Comparison of ENCODE assay signal across 1 cellular context in genomic region chr22:19868333-19868732, GRCh38.
TF ChIP-seq lines count a peak whose summit lies in the region.

No MANE protein-coding gene starts in this region.

TF ChIP-seq in HCT116, 20 proteins besides CTCF, POLR2A, EP300 and RAD21:
- TF ChIP-seq, protein P1, sequence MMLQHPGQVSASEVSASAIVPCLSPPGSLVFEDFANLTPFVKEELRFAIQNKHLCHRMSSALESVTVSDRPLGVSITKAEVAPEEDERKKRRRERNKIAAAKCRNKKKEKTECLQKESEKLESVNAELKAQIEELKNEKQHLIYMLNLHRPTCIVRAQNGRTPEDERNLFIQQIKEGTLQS (IDR thresholded peaks at IDR 0.05), result no peak
- TF ChIP-seq, protein P2, sequence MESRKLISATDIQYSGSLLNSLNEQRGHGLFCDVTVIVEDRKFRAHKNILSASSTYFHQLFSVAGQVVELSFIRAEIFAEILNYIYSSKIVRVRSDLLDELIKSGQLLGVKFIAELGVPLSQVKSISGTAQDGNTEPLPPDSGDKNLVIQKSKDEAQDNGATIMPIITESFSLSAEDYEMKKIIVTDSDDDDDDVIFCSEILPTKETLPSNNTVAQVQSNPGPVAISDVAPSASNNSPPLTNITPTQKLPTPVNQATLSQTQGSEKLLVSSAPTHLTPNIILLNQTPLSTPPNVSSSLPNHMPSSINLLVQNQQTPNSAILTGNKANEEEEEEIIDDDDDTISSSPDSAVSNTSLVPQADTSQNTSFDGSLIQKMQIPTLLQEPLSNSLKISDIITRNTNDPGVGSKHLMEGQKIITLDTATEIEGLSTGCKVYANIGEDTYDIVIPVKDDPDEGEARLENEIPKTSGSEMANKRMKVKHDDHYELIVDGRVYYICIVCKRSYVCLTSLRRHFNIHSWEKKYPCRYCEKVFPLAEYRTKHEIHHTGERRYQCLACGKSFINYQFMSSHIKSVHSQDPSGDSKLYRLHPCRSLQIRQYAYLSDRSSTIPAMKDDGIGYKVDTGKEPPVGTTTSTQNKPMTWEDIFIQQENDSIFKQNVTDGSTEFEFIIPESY (IDR thresholded peaks at IDR 0.05; ENCODE audit: extremely low read depth, insufficient replicate concordance, low read length), result no peak
- TF ChIP-seq MAX (IDR thresholded peaks at IDR 0.05), result no peak
- TF ChIP-seq, protein P3, sequence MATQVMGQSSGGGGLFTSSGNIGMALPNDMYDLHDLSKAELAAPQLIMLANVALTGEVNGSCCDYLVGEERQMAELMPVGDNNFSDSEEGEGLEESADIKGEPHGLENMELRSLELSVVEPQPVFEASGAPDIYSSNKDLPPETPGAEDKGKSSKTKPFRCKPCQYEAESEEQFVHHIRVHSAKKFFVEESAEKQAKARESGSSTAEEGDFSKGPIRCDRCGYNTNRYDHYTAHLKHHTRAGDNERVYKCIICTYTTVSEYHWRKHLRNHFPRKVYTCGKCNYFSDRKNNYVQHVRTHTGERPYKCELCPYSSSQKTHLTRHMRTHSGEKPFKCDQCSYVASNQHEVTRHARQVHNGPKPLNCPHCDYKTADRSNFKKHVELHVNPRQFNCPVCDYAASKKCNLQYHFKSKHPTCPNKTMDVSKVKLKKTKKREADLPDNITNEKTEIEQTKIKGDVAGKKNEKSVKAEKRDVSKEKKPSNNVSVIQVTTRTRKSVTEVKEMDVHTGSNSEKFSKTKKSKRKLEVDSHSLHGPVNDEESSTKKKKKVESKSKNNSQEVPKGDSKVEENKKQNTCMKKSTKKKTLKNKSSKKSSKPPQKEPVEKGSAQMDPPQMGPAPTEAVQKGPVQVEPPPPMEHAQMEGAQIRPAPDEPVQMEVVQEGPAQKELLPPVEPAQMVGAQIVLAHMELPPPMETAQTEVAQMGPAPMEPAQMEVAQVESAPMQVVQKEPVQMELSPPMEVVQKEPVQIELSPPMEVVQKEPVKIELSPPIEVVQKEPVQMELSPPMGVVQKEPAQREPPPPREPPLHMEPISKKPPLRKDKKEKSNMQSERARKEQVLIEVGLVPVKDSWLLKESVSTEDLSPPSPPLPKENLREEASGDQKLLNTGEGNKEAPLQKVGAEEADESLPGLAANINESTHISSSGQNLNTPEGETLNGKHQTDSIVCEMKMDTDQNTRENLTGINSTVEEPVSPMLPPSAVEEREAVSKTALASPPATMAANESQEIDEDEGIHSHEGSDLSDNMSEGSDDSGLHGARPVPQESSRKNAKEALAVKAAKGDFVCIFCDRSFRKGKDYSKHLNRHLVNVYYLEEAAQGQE (IDR thresholded peaks at IDR 0.05; ENCODE audit: low read depth), result no peak
- no peak for TF ChIP-seq JUND (IDR thresholded peaks at IDR 0.05)
- no peak for TF ChIP-seq SRF (IDR thresholded peaks at IDR 0.05; ENCODE audit: low read depth)
- TF ChIP-seq TCF7L2 (IDR thresholded peaks at IDR 0.05; ENCODE audit: borderline replicate concordance, extremely low read depth, insufficient read depth, insufficient read length), result no peak
- no peak for TF ChIP-seq YY1 (IDR thresholded peaks at IDR 0.05; ENCODE audit: extremely low read depth, insufficient replicate concordance, low read depth, low read length)
- no peak for TF ChIP-seq CEBPB (IDR thresholded peaks at IDR 0.05; ENCODE audit: low read depth)
- TF ChIP-seq EGR1 (IDR thresholded peaks at IDR 0.05; ENCODE audit: low read depth), result no peak
- no peak for TF ChIP-seq SIN3A (IDR thresholded peaks at IDR 0.05; ENCODE audit: low read depth)
